Comparison of ENCODE assay signal across 8 cellular contexts in genomic region chr2:61764035-61764800, GRCh38.
DNase-seq lines count a peak whose midpoint lies in the region; ATAC-seq and TF ChIP-seq lines count a peak whose summit lies in the region.

No MANE protein-coding gene starts in this region.

- peak overlapping the region; percentile 71 for H3K27ac ChIP-seq in OCI-LY3 (ENCODE audit: low read length)

- DNase-seq in DMS 273 treated with DMSO at 0.1 percent for 48 hours (lab: John Stamatoyannopoulos, UW) (peak; percentile 90), HuH-7.5 (ENCODE audit: low spot score) (peak; percentile 81), activated T-cell treated with anti-CD3 and anti-CD28 coated beads for 24 hours (ENCODE audit: low read depth) (peak; percentile 95), epidermal melanocyte (ENCODE audit: insufficient read length, low spot score) (peak; percentile 79), middle frontal gyrus (ENCODE audit: extremely low spot score, low spot score) (peak; percentile 98)
- peak; percentile 87 to 94 for DNase-seq in stimulated activated CD8-positive, alpha-beta memory T cell treated with anti-CD3 and anti-CD28 coated beads, Interleukin-2, amount 100 ng/mL, for 1 hour (ENCODE audit: low read depth in 2 of 2)

- H3K79me2 ChIP-seq in OCI-LY3 (ENCODE audit: low read length): no peaks in the 10 kb centered on the region

- no peaks in the 10 kb centered on the region for H4K20me1 ChIP-seq in OCI-LY3 (ENCODE audit: insufficient read depth, low read length)

- H3K9me3 ChIP-seq in OCI-LY3 (ENCODE audit: insufficient read depth, low read length): no peaks in the 10 kb centered on the region

- ATAC-seq in GM21528 (IDR thresholded peaks at IDR 0.05; ENCODE audit: low FRiP score, unreplicated experiment): peak; percentile 98

- no peaks in the 10 kb centered on the region for H3K27me3 ChIP-seq in OCI-LY3 (ENCODE audit: low read depth, low read length)

- TF ChIP-seq CTCF in OCI-LY3 (IDR thresholded peaks at IDR 0.05; ENCODE audit: low read depth, low read length): no peak; the same call in 1 of the 2 replicates

- H3K4me1 ChIP-seq in OCI-LY3 (ENCODE audit: low read length): peaks cover 15% of the 10 kb centered on the region

- H2AFZ ChIP-seq in OCI-LY3 (ENCODE audit: low read depth, low read length): peak overlapping the region; percentile 95

- peak overlapping the region; percentile 89 for H3K4me2 ChIP-seq in OCI-LY3 (ENCODE audit: low read length)

- peak overlapping the region; percentile 92 for H3K9ac ChIP-seq in OCI-LY3 (ENCODE audit: low read length)

- H3K36me3 ChIP-seq in OCI-LY3 (replicated peaks; ENCODE audit: low read depth, low read length): no peaks in the 10 kb centered on the region

- H3K4me3 ChIP-seq in OCI-LY3 (ENCODE audit: low read length): peak overlapping the region; percentile 97

Comparison
In these comparisons a context has a peak if more than half of its experiments do, and no peak if none do; other contexts are left out.
1. Peak in every context shown above with its lines: DNase-seq, ATAC-seq, H3K4me3 ChIP-seq and H3K27ac ChIP-seq.